ENCODE assay signal across 1 cellular context in genomic region chr6:42025790-42026311, GRCh38.
TF ChIP-seq lines count a peak whose summit lies in the region.

No MANE protein-coding gene starts in this region.

TF ChIP-seq in HepG2, 621 proteins besides CTCF, POLR2A, EP300 and RAD21 (continued from another document):
- TF ChIP-seq ZNF224 (CRISPR knock-in tag; IDR thresholded peaks at IDR 0.05) (no peak), CEBPG (CRISPR knock-in tag; IDR thresholded peaks at IDR 0.05) (no peak), SCMH1 (CRISPR knock-in tag; IDR thresholded peaks at IDR 0.05; ENCODE audit: borderline replicate concordance) (no peak), ZNF430 (CRISPR knock-in tag; IDR thresholded peaks at IDR 0.05) (no peak), TBX3 (IDR thresholded peaks at IDR 0.05; ENCODE audit: borderline replicate concordance) (no peak), AKAP8 (CRISPR knock-in tag; IDR thresholded peaks at IDR 0.05) (no peak), ZNF335 (CRISPR knock-in tag; IDR thresholded peaks at IDR 0.05) (no peak)
